8 cellular contexts compared by ENCODE assay signal in genomic region chr1:205121660-205122488, GRCh38. TPM values are rescaled to one million over a fixed set of nuclear protein-coding genes. Genes with fewer than 3 reads are reported as not detected.
DNase-seq lines count a peak whose midpoint lies in the region; ATAC-seq lines count a peak whose summit lies in the region.

Gene RBBP5 (minus strand): TSS chr1:205121978. CDS start chr1:205121873, 105 bp downstream.

- peaks cover 27% of the 10 kb centered on the region for H3K36me3 Mint-ChIP-seq in effector memory CD8-positive, alpha-beta T cell (ENCODE audit: insufficient read depth)
- H3K36me3 Mint-ChIP-seq in memory B cell, result peaks cover 6% of the 10 kb centered on the region

- no peaks in the 10 kb centered on the region for H3K9me3 Mint-ChIP-seq in effector memory CD8-positive, alpha-beta T cell
- H3K9me3 Mint-ChIP-seq in memory B cell, result no peaks in the 10 kb centered on the region

- ATAC-seq in GM19467 (IDR thresholded peaks at IDR 0.05; ENCODE audit: unreplicated experiment) (peak; percentile 88), memory B cell (ENCODE audit: low read depth) (peak; percentile 89)
- ATAC-seq in effector memory CD8-positive, alpha-beta T cell (replicated peaks), result peak; percentile 93

- CTCF ChIA-PET in activated CD8-positive, alpha-beta memory T cell treated with anti-CD3 and anti-CD28 coated beads for 36 hours (lab: Charles Lee), result interaction anchor here (0.7 to 1.5 kb wide), 3 partner anchors 13 to 152 kb away, joined by 4 to 5 read pairs (median 4); no protein-coding TSS in a partner anchor

- peak within 1 kb of the TSS; percentile 100 for H3K27ac Mint-ChIP-seq in effector memory CD8-positive, alpha-beta T cell
- H3K27ac Mint-ChIP-seq in memory B cell, result peak within 1 kb of the TSS; percentile 100

- POLR2A ChIA-PET in activated CD8-positive, alpha-beta memory T cell treated with anti-CD3 and anti-CD28 coated beads for 36 hours (lab: Charles Lee), result interaction anchor here (0.6 to 1.0 kb wide), 5 partner anchors 13 to 1812 kb away, joined by 3 to 4 read pairs (median 3); partner anchors contain the start of gene LAX1

- no peaks in the 10 kb centered on the region for H3K27me3 Mint-ChIP-seq in effector memory CD8-positive, alpha-beta T cell
- no peaks in the 10 kb centered on the region for H3K27me3 Mint-ChIP-seq in memory B cell

- peaks cover 27 to 40% of the 10 kb centered on the region in 2 donors for H3K4me1 Mint-ChIP-seq in effector memory CD8-positive, alpha-beta T cell (ENCODE audit: low read depth in 2 of 2)
- peaks cover 28% of the 10 kb centered on the region for H3K4me1 Mint-ChIP-seq in memory B cell

- DNase-seq in COLO668 (lab: John Stamatoyannopoulos, UW; ENCODE audit: unreplicated experiment) (peak; percentile 96), HS-5 (ENCODE audit: low read depth) (peak; percentile 99), memory B cell (ENCODE audit: low spot score in 2 of 2) (peak; percentile 96 to 98)
- DNase-seq in NK-92 treated with Interleukin-12 subunit alpha and Interleukin-12 subunit beta, amount 100 ng/mL, for 24 hours (lab: John Stamatoyannopoulos, UW), result peak; percentile 89
- DNase-seq in effector memory CD8-positive, alpha-beta T cell, result peak; percentile 91 to 99 (median 93)
- peak; percentile 91 for DNase-seq in stimulated activated CD8-positive, alpha-beta memory T cell treated with anti-CD3 and anti-CD28 coated beads, Interleukin-12 subunit alpha, Interleukin-12 subunit beta, amount 100 ng/mL, for 4 hours (ENCODE audit: low read depth)

- H3K4me3 Mint-ChIP-seq in effector memory CD8-positive, alpha-beta T cell, result peak within 1 kb of the TSS; percentile 99 to 100
- peak within 1 kb of the TSS; percentile 99 for H3K4me3 Mint-ChIP-seq in memory B cell

RNA-seq across cellular contexts. Expression of gene RBBP5, which starts in this region (rescaled TPM):
- 10 to 100 TPM; 25.9 to 27.1 TPM for total RNA-seq in activated CD8-positive, alpha-beta memory T cell treated with anti-CD3 and anti-CD28 coated beads for 36 hours

Comparison
In these comparisons a context has a peak if more than half of its experiments do, and no peak if none do; other contexts are left out.
1. Peak in every context shown above with its lines: DNase-seq and ATAC-seq.